1 cellular context compared by ENCODE assay signal in the genomic region with DNA sequence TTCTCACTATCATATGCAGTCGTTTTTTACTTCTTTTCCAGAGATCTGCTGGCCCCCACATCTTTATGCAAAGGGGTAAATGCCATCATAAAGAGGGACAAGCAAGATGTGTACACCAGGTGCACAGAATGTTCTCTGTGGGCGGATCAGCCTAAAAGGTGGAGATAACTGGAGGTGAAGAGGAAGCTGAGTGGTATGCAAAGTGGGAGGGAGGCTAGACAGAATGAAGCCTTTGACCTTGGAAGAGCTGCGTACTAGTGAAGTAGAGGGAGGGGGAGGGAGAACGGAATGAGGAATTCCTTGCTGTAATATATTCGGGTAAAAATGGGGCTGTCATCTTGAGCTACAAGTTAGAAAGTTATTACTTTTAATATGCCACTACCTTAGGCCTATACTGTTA.
TF ChIP-seq lines count a peak whose summit lies in the region.

No MANE protein-coding gene starts in this region.

TF ChIP-seq in GM23338, 12 proteins besides CTCF, POLR2A, EP300 and RAD21 (continued from another document):
- TF ChIP-seq, protein P1, sequence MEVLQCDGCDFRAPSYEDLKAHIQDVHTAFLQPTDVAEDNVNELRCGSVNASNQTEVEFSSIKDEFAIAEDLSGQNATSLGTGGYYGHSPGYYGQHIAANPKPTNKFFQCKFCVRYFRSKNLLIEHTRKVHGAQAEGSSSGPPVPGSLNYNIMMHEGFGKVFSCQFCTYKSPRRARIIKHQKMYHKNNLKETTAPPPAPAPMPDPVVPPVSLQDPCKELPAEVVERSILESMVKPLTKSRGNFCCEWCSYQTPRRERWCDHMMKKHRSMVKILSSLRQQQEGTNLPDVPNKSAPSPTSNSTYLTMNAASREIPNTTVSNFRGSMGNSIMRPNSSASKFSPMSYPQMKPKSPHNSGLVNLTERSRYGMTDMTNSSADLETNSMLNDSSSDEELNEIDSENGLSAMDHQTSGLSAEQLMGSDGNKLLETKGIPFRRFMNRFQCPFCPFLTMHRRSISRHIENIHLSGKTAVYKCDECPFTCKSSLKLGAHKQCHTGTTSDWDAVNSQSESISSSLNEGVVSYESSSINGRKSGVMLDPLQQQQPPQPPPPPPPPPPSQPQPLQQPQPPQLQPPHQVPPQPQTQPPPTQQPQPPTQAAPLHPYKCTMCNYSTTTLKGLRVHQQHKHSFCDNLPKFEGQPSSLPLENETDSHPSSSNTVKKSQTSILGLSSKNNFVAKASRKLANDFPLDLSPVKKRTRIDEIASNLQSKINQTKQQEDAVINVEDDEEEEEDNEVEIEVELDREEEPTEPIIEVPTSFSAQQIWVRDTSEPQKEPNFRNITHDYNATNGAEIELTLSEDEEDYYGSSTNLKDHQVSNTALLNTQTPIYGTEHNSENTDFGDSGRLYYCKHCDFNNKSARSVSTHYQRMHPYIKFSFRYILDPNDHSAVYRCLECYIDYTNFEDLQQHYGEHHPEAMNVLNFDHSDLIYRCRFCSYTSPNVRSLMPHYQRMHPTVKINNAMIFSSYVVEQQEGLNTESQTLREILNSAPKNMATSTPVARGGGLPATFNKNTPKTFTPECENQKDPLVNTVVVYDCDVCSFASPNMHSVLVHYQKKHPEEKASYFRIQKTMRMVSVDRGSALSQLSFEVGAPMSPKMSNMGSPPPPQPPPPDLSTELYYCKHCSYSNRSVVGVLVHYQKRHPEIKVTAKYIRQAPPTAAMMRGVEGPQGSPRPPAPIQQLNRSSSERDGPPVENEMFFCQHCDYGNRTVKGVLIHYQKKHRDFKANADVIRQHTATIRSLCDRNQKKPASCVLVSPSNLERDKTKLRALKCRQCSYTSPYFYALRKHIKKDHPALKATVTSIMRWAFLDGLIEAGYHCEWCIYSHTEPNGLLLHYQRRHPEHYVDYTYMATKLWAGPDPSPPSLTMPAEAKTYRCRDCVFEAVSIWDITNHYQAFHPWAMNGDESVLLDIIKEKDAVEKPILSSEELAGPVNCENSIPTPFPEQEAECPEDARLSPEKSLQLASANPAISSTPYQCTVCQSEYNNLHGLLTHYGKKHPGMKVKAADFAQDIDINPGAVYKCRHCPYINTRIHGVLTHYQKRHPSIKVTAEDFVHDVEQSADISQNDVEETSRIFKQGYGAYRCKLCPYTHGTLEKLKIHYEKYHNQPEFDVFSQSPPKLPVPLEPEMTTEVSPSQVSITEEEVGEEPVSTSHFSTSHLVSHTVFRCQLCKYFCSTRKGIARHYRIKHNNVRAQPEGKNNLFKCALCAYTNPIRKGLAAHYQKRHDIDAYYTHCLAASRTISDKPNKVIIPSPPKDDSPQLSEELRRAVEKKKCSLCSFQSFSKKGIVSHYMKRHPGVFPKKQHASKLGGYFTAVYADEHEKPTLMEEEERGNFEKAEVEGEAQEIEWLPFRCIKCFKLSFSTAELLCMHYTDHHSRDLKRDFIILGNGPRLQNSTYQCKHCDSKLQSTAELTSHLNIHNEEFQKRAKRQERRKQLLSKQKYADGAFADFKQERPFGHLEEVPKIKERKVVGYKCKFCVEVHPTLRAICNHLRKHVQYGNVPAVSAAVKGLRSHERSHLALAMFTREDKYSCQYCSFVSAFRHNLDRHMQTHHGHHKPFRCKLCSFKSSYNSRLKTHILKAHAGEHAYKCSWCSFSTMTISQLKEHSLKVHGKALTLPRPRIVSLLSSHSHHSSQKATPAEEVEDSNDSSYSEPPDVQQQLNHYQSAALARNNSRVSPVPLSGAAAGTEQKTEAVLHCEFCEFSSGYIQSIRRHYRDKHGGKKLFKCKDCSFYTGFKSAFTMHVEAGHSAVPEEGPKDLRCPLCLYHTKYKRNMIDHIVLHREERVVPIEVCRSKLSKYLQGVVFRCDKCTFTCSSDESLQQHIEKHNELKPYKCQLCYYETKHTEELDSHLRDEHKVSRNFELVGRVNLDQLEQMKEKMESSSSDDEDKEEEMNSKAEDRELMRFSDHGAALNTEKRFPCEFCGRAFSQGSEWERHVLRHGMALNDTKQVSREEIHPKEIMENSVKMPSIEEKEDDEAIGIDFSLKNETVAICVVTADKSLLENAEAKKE (CRISPR knock-in tag; IDR thresholded peaks at IDR 0.05) = no peak
- TF ChIP-seq JUNB (IDR thresholded peaks at IDR 0.05; ENCODE audit: unreplicated experiment) (no peak), ZNF331 (CRISPR knock-in tag; IDR thresholded peaks at IDR 0.05; ENCODE audit: low read depth) (no peak)
TF ChIP-seq in GM23338: peak in this region for 0.
